19 cellular contexts compared by ENCODE assay signal in the genomic region with DNA sequence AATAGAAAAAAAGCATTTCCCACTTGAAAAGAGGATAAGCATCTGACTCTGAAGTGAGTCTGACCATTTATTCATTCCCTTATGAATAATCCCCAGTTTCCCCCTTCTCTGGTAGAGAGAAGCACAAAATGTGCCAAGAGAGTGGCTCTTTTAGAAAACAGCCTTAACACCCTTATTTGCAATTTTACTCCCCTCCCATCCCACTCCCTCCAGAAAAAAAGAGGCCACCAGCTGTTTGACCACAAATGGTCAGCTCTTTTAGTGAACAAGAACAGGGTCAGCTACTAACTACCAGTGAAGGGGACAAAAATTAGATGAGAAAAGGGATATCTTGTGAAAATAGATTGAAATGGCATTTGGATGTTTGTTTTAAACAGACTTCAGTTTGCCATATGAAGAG.
"Had no signal": no experiment of that assay in that cellular context is flagged by ENCODE, and none has a peak within 500 bp of the region (broad histone marks: within the 10 kb centered on the region; RNA-seq: fewer than 3 reads in every experiment).

No MANE protein-coding gene starts in this region.

- H3K4me3 ChIP-seq: dorsolateral prefrontal cortex, esophagus muscularis mucosa, gastrocnemius medialis, left lung, lower lobe of right lung, pancreas, sigmoid colon had no signal

- H3K27ac Mint-ChIP-seq: immature natural killer cell; memory B cell; naive thymus-derived CD8-positive, alpha-beta T cell; type B pancreatic cell had no signal

- H3K9me3 ChIP-seq: gastrocnemius medialis, lower lobe of right lung, pancreas, sigmoid colon had no signal

- H3K4me1 Mint-ChIP-seq: central memory CD8-positive, alpha-beta T cell; immature natural killer cell; memory B cell; naive thymus-derived CD8-positive, alpha-beta T cell had no signal

- H3K36me3 ChIP-seq: gastrocnemius medialis, left lung, lower lobe of right lung, pancreas had no signal

- H3K4me1 ChIP-seq: left lung, pancreas had no signal

- H3K27me3 Mint-ChIP-seq: central memory CD8-positive, alpha-beta T cell; memory B cell; type B pancreatic cell had no signal

- H3K27me3 ChIP-seq: esophagus muscularis mucosa, gastrocnemius medialis, left lung, pancreas, sigmoid colon had no signal

- ATAC-seq: left lung; lower lobe of right lung; naive thymus-derived CD8-positive, alpha-beta T cell; pancreas had no signal

- H3K36me3 Mint-ChIP-seq: immature natural killer cell; memory B cell; naive thymus-derived CD8-positive, alpha-beta T cell had no signal

- DNase-seq: cortex of kidney; dorsolateral prefrontal cortex; effector memory CD4-positive, alpha-beta T cell; gastrocnemius medialis; immature natural killer cell; left lung; lower lobe of right lung; naive thymus-derived CD8-positive, alpha-beta T cell; occipital lobe; pancreas; sigmoid colon; small intestine; stimulated activated CD4-positive, alpha-beta T cell treated with anti-CD3 and anti-CD28 coated beads, Interleukin-12 subunit alpha, Interleukin-12 subunit beta, amount 100 ng/mL, for 4 hours; stimulated activated naive CD4-positive, alpha-beta T cell treated with Interleukin-2 at 50 U/mL for 16 hours had no signal

- H3K9me3 Mint-ChIP-seq: central memory CD8-positive, alpha-beta T cell; memory B cell had no signal

- H3K27ac ChIP-seq: dorsolateral prefrontal cortex, epithelial cell of prostate, esophagus muscularis mucosa, gastrocnemius medialis, left lung, lower lobe of right lung, pancreas, sigmoid colon had no signal

- H3K4me3 Mint-ChIP-seq: central memory CD8-positive, alpha-beta T cell; immature natural killer cell; memory B cell; naive thymus-derived CD8-positive, alpha-beta T cell; type B pancreatic cell had no signal
